Comparison of ENCODE assay signal across 9 cellular contexts in the genomic region with DNA sequence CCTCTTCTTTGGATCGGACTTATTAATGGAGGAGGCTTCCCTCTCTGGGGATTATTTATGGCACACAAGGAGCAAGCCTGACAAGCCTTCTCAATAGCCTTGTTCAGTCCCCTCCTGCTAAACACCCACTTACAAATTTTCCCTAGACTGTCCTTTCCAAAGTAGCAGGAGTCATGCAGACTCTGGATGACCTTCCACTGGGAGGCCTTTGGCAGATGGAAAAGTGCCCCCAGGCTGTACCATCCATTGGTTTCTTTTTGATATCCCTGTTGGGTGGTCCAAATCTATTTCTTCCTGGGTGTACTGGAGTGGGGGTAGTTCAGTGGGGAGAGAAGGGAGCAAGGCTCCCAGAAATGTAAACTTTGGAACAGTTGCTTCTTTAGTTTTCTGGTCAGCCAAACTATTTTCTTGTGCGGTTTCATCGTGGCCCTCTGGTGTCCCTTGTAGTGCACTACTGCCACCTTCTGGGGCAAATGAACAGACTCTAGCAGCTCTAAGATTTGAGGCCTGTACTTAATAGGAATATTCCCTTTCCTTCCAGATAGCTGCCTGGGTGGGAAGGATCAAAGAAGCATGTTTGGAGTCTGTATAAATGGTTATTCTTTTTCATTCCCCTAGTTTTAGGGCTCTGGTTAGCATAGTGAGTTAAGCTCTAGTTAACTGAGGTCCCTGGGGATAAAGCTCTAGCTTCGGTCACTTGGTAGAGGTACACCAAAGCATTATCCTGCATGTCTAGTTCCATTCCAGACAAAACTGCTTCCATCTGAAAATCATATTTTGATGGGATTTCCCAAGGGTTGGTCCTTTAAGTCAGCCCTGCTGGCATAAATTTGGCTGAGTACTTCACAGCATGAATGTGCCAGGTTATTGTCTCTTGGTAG.
DNase-seq lines count a peak whose midpoint lies in the region; ATAC-seq and TF ChIP-seq lines count a peak whose summit lies in the region.
"Had no signal": no experiment of that assay in that cellular context is flagged by ENCODE, and none has a peak within 500 bp of the region (broad histone marks: within the 10 kb centered on the region; RNA-seq: fewer than 3 reads in every experiment).

No MANE protein-coding gene starts in this region.

- no peak overlapping the region for H3K27ac Mint-ChIP-seq in neural progenitor cell
- no peak overlapping the region for H3K27ac Mint-ChIP-seq in activated T-helper 1 cell treated with anti-CD3 and anti-CD28 coated beads, Interleukin-12 subunit alpha, Interleukin-12 subunit beta, Interleukin-2, Interleukin-4 antibody, amounts not matched to agents 30 ng/mL and 10 ng/mL and 1 ng/mL, durations not matched to agents 14 hours and 24 hours and 36 hours

- intact Hi-C loops in Panc1 (cut with micrococcal nuclease; ENCODE audit: unreplicated experiment): loop anchor here (10.0 kb wide), 2 partner anchors 342 to 1818 kb away; partner anchors contain the start of gene TMTC2
- intact Hi-C loops in activated T-helper 1 cell treated with anti-CD3 and anti-CD28 coated beads, Interleukin-12 subunit alpha, Interleukin-12 subunit beta, Interleukin-2, Interleukin-4 antibody, amounts not matched to agents 30 ng/mL and 10 ng/mL and 1 ng/mL, durations not matched to agents 14 hours and 24 hours and 36 hours (cut with micrococcal nuclease): loop anchor here (10.0 kb wide), 1 partner anchor 678 kb away; no protein-coding TSS in a partner anchor

- TF ChIP-seq CTCF in HL-60 (IDR thresholded peaks at IDR 0.05; ENCODE audit: insufficient read depth, low read length): peak; percentile 17
- TF ChIP-seq CTCF in Panc1 (IDR thresholded peaks at IDR 0.05): peak; percentile 73
- TF ChIP-seq CTCF in epithelial cell of proximal tubule (conservative IDR thresholded peaks at IDR 0.05; ENCODE audit: low read depth, low read length): peak; percentile 82
- TF ChIP-seq CTCF in neural progenitor cell (IDR thresholded peaks at IDR 0.05): peak; percentile 85

- peaks cover 3% of the 10 kb centered on the region for H3K27me3 Mint-ChIP-seq in neural progenitor cell (ENCODE audit: insufficient read depth, low read depth)
- no peaks in the 10 kb centered on the region for H3K27me3 Mint-ChIP-seq in activated T-helper 1 cell treated with anti-CD3 and anti-CD28 coated beads, Interleukin-12 subunit alpha, Interleukin-12 subunit beta, Interleukin-2, Interleukin-4 antibody, amounts not matched to agents 30 ng/mL and 10 ng/mL and 1 ng/mL, durations not matched to agents 14 hours and 24 hours and 36 hours (ENCODE audit: insufficient read depth)

- H3K9me3 ChIP-seq in Panc1 (ENCODE audit: control insufficient read depth, insufficient read depth, low read depth, low read length) (no peaks in the 10 kb centered on the region), neural progenitor cell (ENCODE audit: low read depth) (no peaks in the 10 kb centered on the region)
- H3K9me3 ChIP-seq: thoracic aorta had no signal

- no peaks in the 10 kb centered on the region for H3K79me2 ChIP-seq in neural progenitor cell (ENCODE audit: low read depth)

- no peaks in the 10 kb centered on the region for H3K36me3 Mint-ChIP-seq in neural progenitor cell
- H3K36me3 Mint-ChIP-seq in activated T-helper 1 cell treated with anti-CD3 and anti-CD28 coated beads, Interleukin-12 subunit alpha, Interleukin-12 subunit beta, Interleukin-2, Interleukin-4 antibody, amounts not matched to agents 30 ng/mL and 10 ng/mL and 1 ng/mL, durations not matched to agents 14 hours and 24 hours and 36 hours (ENCODE audit: low read depth): no peaks in the 10 kb centered on the region

- DNase-seq in NCI-H524 (lab: John Stamatoyannopoulos, UW) (peak; percentile 16 to 55), NCI-H524 treated with DMSO at 0.1 percent for 48 hours (lab: John Stamatoyannopoulos, UW) (no peak), HL-60 (ENCODE audit: low read depth in 1 of 2, low spot score in 1 of 2) (peak; percentile 7 to 32), Panc1 (ENCODE audit: low read depth, low spot score) (peak; percentile 25), epithelial cell of proximal tubule (ENCODE audit: low read depth) (no peak), neural progenitor cell (ENCODE audit: low spot score) (peak; percentile 77)
- no peak for DNase-seq in activated T-helper 1 cell treated with anti-CD3 and anti-CD28 coated beads, Interleukin-12 subunit alpha, Interleukin-12 subunit beta, Interleukin-2, Interleukin-4 antibody, amounts not matched to agents 30 ng/mL and 10 ng/mL and 1 ng/mL, durations not matched to agents 14 hours and 24 hours and 36 hours (ENCODE audit: low spot score)

- in situ Hi-C loops in Panc1 (cut with HindIII; ENCODE audit: low pct_unique_long_range_greater_than_20kb, low sequenced_read_pairs): no loop called here

- POLR2A ChIA-PET in Panc1 (lab: Charles Lee): no interaction called here

- BruUV-seq in Panc1 (replicated peaks; lab: Mats Ljungman, UMichigan): no TSS peak

- no peak overlapping the region for H3K27ac ChIP-seq in HL-60 (replicated peaks)
- H3K27ac ChIP-seq in Panc1 (ENCODE audit: low read length): no peak overlapping the region
- H3K27ac ChIP-seq in neural progenitor cell: no peak overlapping the region
- H3K27ac ChIP-seq: thoracic aorta had no signal

- H3K9me3 Mint-ChIP-seq in neural progenitor cell: no peaks in the 10 kb centered on the region
- no peaks in the 10 kb centered on the region for H3K9me3 Mint-ChIP-seq in activated T-helper 1 cell treated with anti-CD3 and anti-CD28 coated beads, Interleukin-12 subunit alpha, Interleukin-12 subunit beta, Interleukin-2, Interleukin-4 antibody, amounts not matched to agents 30 ng/mL and 10 ng/mL and 1 ng/mL, durations not matched to agents 14 hours and 24 hours and 36 hours

- no peak overlapping the region for H3K9ac ChIP-seq in neural progenitor cell

- H3K4me3 Mint-ChIP-seq in neural progenitor cell: no peak overlapping the region
- H3K4me3 Mint-ChIP-seq in activated T-helper 1 cell treated with anti-CD3 and anti-CD28 coated beads, Interleukin-12 subunit alpha, Interleukin-12 subunit beta, Interleukin-2, Interleukin-4 antibody, amounts not matched to agents 30 ng/mL and 10 ng/mL and 1 ng/mL, durations not matched to agents 14 hours and 24 hours and 36 hours: no peak overlapping the region

- H3K4me2 ChIP-seq in neural progenitor cell: no peak overlapping the region

- peaks cover 5% of the 10 kb centered on the region for H3K4me1 Mint-ChIP-seq in neural progenitor cell
- no peaks in the 10 kb centered on the region for H3K4me1 Mint-ChIP-seq in activated T-helper 1 cell treated with anti-CD3 and anti-CD28 coated beads, Interleukin-12 subunit alpha, Interleukin-12 subunit beta, Interleukin-2, Interleukin-4 antibody, amounts not matched to agents 30 ng/mL and 10 ng/mL and 1 ng/mL, durations not matched to agents 14 hours and 24 hours and 36 hours (ENCODE audit: low read depth)

- H3F3A ChIP-seq in neural progenitor cell (ENCODE audit: low read depth): no peaks in the 10 kb centered on the region

- no peaks in the 10 kb centered on the region for H4K20me1 ChIP-seq in neural progenitor cell (ENCODE audit: low read depth)

- peak overlapping the region; percentile 89 for H2AFZ ChIP-seq in neural progenitor cell (replicated peaks)

- peak; percentile 74 for ATAC-seq in GM21381 (IDR thresholded peaks at IDR 0.05; ENCODE audit: unreplicated experiment)
- ATAC-seq in Panc1: no peak; the same call in 1 of the 2 replicates

- H3K4me3 ChIP-seq in HL-60 (replicated peaks; ENCODE audit: insufficient read depth, low read length) (no peak overlapping the region), Panc1 (ENCODE audit: low read depth in 2 of 2, low read length in 2 of 2) (no peak overlapping the region), epithelial cell of proximal tubule (ENCODE audit: low read depth, low read length) (no peak overlapping the region), neural progenitor cell (no peak overlapping the region)
- H3K4me3 ChIP-seq: thoracic aorta had no signal

- H3K36me3 ChIP-seq in Panc1 (ENCODE audit: control insufficient read depth, insufficient read depth, low read length) (no peaks in the 10 kb centered on the region; the same call in 1 of the 2 replicates), neural progenitor cell (no peaks in the 10 kb centered on the region)
- H3K36me3 ChIP-seq: thoracic aorta had no signal

- H3K4me1 ChIP-seq in Panc1 (ENCODE audit: control insufficient read depth, insufficient read depth, low read length) (no peaks in the 10 kb centered on the region), neural progenitor cell (no peaks in the 10 kb centered on the region)

- CTCF ChIA-PET in Panc1 (lab: Charles Lee): no interaction called here

- H3K27me3 ChIP-seq in HL-60 (ENCODE audit: insufficient read depth, poor library complexity, severe bottlenecking) (no peaks in the 10 kb centered on the region), Panc1 (ENCODE audit: control insufficient read depth, insufficient read depth, low read length) (no peaks in the 10 kb centered on the region), neural progenitor cell (no peaks in the 10 kb centered on the region)

Comparison
In these comparisons a context has a peak if more than half of its experiments do, and no peak if none do; other contexts are left out.
1. DNase-seq: peak in NCI-H524 (2 of 2), HL-60 (2 of 2), Panc1 (single experiment) and neural progenitor cell (single experiment); none in NCI-H524 treated with DMSO at 0.1 percent for 48 hours (single experiment), epithelial cell of proximal tubule (single experiment) and activated T-helper 1 cell treated with anti-CD3 and anti-CD28 coated beads, Interleukin-12 subunit alpha, Interleukin-12 subunit beta, Interleukin-2, Interleukin-4 antibody, amounts not matched to agents 30 ng/mL and 10 ng/mL and 1 ng/mL, durations not matched to agents 14 hours and 24 hours and 36 hours (single experiment).
2. CTCF ChIP-seq: peak in every context shown above with its lines; median percentile 85 in neural progenitor cell; 82 in epithelial cell of proximal tubule; 73 in Panc1; 17 in HL-60.